ENCODE assay signal across 13 cellular contexts in the genomic region with DNA sequence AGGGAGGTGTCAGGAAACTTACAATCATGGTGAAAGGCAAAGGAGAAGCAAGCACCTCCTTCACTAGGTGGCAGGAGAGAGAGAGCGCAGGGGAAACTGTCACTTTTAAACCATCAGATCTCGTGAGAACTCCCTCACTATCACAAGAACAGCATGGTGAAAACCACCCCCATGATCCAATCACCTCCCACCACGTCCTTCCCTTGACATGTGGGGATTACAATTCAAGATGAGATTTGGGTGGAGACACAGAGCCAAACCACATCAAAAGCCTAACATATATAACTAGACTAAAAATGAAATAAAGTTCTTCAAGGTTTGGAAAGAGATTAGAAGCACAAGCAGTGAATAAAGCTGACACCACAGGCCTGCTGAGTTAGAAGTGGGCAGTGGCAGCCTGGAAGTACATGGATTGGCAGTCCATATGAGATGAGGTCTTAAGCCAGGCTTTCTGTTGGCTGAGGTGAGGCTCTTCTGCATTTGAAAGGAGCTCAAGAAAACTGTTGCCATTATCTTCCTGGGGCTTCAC.
A peak's percentile ranks its signal among the peaks of the same experiment; 100 is the strongest.
DNase-seq lines count a peak whose midpoint lies in the region; ATAC-seq and TF ChIP-seq lines count a peak whose summit lies in the region.
"Had no signal": no experiment of that assay in that cellular context is flagged by ENCODE, and none has a peak within 500 bp of the region (broad histone marks: within the 10 kb centered on the region; RNA-seq: fewer than 3 reads in every experiment).

No MANE protein-coding gene starts in this region.

- in situ Hi-C loops in GM13976 (cut with MboI; ENCODE audit: low sequenced_read_pairs, unreplicated experiment): no loop called here

- ATAC-seq in Right ventricle myocardium superior (ENCODE audit: poor library complexity): no peak
- ATAC-seq: gastrocnemius medialis, pancreas, Right ventricle myocardium inferior had no signal

- TF ChIP-seq CTCF in GM13976 (IDR thresholded peaks at IDR 0.05; ENCODE audit: borderline replicate concordance, control extremely low read depth, extremely low read depth, insufficient read depth, missing control alignments): peak; percentile 6

- intact Hi-C loops in Right ventricle myocardium superior (cut with DNase I): no loop called here

- DNase-seq in GM13976 (ENCODE audit: low spot score): no peak
- DNase-seq in RPMI7951 (ENCODE audit: low read depth): peak; percentile 8
- peak; percentile 21 for DNase-seq in activated T-helper 9 cell treated with anti-CD3 and anti-CD28 coated beads, Interleukin-2, amount 50 U/mL, for 16 hours (ENCODE audit: low read depth)
- DNase-seq in stimulated activated CD4-positive, alpha-beta T cell treated with anti-CD3 and anti-CD28 coated beads, Interleukin-1b, Interleukin-23, amount 100 ng/mL, for 4 hours (ENCODE audit: low read depth in 2 of 2): peak; percentile 1 to 31
- no peak for DNase-seq in Right ventricle myocardium superior
- no peak for DNase-seq in NCI-H2171 treated with DMSO at 0.1 percent for 48 hours (lab: John Stamatoyannopoulos, UW)
- no peak for DNase-seq in GM19240 (ENCODE audit: insufficient read length, low spot score)
- DNase-seq in cortex of kidney (lab: John Stamatoyannopoulos, UW): no peak
- DNase-seq: COR-L47, gastrocnemius medialis, NCI-H2081, pancreas had no signal

Comparison
In these comparisons a context has a peak if more than half of its experiments do, and no peak if none do; other contexts are left out.
1. DNase-seq: peak in RPMI7951 (single experiment), activated T-helper 9 cell treated with anti-CD3 and anti-CD28 coated beads, Interleukin-2, amount 50 U/mL, for 16 hours (single experiment) and stimulated activated CD4-positive, alpha-beta T cell treated with anti-CD3 and anti-CD28 coated beads, Interleukin-1b, Interleukin-23, amount 100 ng/mL, for 4 hours (2 of 2); none in GM13976 (single experiment), Right ventricle myocardium superior (single experiment), NCI-H2171 treated with DMSO at 0.1 percent for 48 hours (single experiment), GM19240 (single experiment) and cortex of kidney (single experiment).